Comparison of ENCODE assay signal across 9 cellular contexts in genomic region chr17:18158022-18158600, GRCh38. TPM values are rescaled to one million over a fixed set of nuclear protein-coding genes. Genes with fewer than 3 reads are reported as not detected.
A peak's percentile ranks its signal among the peaks of the same experiment; 100 is the strongest.
DNase-seq lines count a peak whose midpoint lies in the region; ATAC-seq and TF ChIP-seq lines count a peak whose summit lies in the region.
"Had no signal": no experiment of that assay in that cellular context is flagged by ENCODE, and none has a peak within 500 bp of the region (broad histone marks: within the 10 kb centered on the region; RNA-seq: fewer than 3 reads in every experiment).

No MANE protein-coding gene starts in this region.

- POLR2A ChIA-PET in naive thymus-derived CD8-positive, alpha-beta T cell (lab: Charles Lee), result interaction anchor here (0.7 to 1.3 kb wide), 3 partner anchors 18 to 60 kb away, joined by 3 to 20 read pairs (median 3); partner anchors contain the start of gene ALKBH5

- intact Hi-C loops in Calu3 (cut with micrococcal nuclease; ENCODE audit: unreplicated experiment), result no loop called here

- no peaks in the 10 kb centered on the region for H3K36me3 ChIP-seq in H7 (replicated peaks; ENCODE audit: control insufficient read depth, insufficient read depth, low read length)
- H3K36me3 ChIP-seq: SJSA1 had no signal

- no peaks in the 10 kb centered on the region; the same call in 1 of the 2 replicates for H3K27me3 ChIP-seq in H7 (ENCODE audit: control insufficient read depth, insufficient read depth, low read length)
- H3K27me3 ChIP-seq: SJSA1 had no signal

- CTCF ChIA-PET in Calu3 (lab: Charles Lee), result interaction anchor here (1.0 kb wide), 1 partner anchor 25 kb away, joined by 3 read pairs; no protein-coding TSS in a partner anchor

- no peaks in the 10 kb centered on the region for H3K4me1 Mint-ChIP-seq in Calu3 (ENCODE audit: low read depth, unreplicated experiment)
- peaks cover 19% of the 10 kb centered on the region for H3K4me1 Mint-ChIP-seq in activated T-cell treated with anti-CD3 and anti-CD28 coated beads, Interleukin-2, amount 50 U/mL, for 4 hours (ENCODE audit: low read depth)
- H3K4me1 Mint-ChIP-seq in naive thymus-derived CD8-positive, alpha-beta T cell, result peaks cover 13 to 31% (median 20%) of the 10 kb centered on the region in 4 donors
- H3K4me1 Mint-ChIP-seq in stimulated activated effector memory CD8-positive, alpha-beta T cell treated with anti-CD3 and anti-CD28 coated beads, Interleukin-12 subunit alpha, Interleukin-12 subunit beta, amount 100 ng/mL, for 72 hours, result peaks cover 48% of the 10 kb centered on the region

- H3K4me3 Mint-ChIP-seq in Calu3 (ENCODE audit: low read depth, unreplicated experiment), result peak overlapping the region; percentile 69
- H3K4me3 Mint-ChIP-seq in activated T-cell treated with anti-CD3 and anti-CD28 coated beads, Interleukin-2, amount 50 U/mL, for 4 hours, result peak overlapping the region; percentile 77
- H3K4me3 Mint-ChIP-seq in naive thymus-derived CD8-positive, alpha-beta T cell, result peak overlapping the region; percentile 78 to 92 (median 86)
- H3K4me3 Mint-ChIP-seq in stimulated activated effector memory CD8-positive, alpha-beta T cell treated with anti-CD3 and anti-CD28 coated beads, Interleukin-12 subunit alpha, Interleukin-12 subunit beta, amount 100 ng/mL, for 72 hours, result peak overlapping the region; percentile 73

- peak overlapping the region; percentile 62 for H3K4me3 ChIP-seq in H7 (ENCODE audit: insufficient read depth, low read depth, low read length)
- H3K4me3 ChIP-seq: SJSA1 had no signal

- no peak for TF ChIP-seq CTCF in Calu3 (IDR thresholded peaks at IDR 0.05; ENCODE audit: unreplicated experiment)

- peaks cover 14% of the 10 kb centered on the region for H3K27me3 Mint-ChIP-seq in Calu3 (ENCODE audit: unreplicated experiment)
- no peaks in the 10 kb centered on the region for H3K27me3 Mint-ChIP-seq in activated T-cell treated with anti-CD3 and anti-CD28 coated beads, Interleukin-2, amount 50 U/mL, for 4 hours (ENCODE audit: low read depth)
- peaks cover 0 to 3% (median 0%) of the 10 kb centered on the region in 5 donors for H3K27me3 Mint-ChIP-seq in naive thymus-derived CD8-positive, alpha-beta T cell

- peak; percentile 93 for DNase-seq in Calu3
- DNase-seq in H7, result peak; percentile 98
- DNase-seq in NOMO-1 (lab: John Stamatoyannopoulos, UW; ENCODE audit: unreplicated experiment in 2 of 2), result peak; percentile 76 to 77
- DNase-seq in activated T-cell treated with anti-CD3 and anti-CD28 coated beads, Interleukin-2, amount 50 U/mL, for 4 hours, result peak; percentile 95
- DNase-seq in fibroblast of gingiva (ENCODE audit: low read depth), result peak; percentile 84
- DNase-seq in naive thymus-derived CD8-positive, alpha-beta T cell, result peak; percentile 87 to 97 (median 92)
- DNase-seq in stimulated activated effector memory CD8-positive, alpha-beta T cell treated with anti-CD3 and anti-CD28 coated beads, Interleukin-12 subunit alpha, Interleukin-12 subunit beta, amount 100 ng/mL, for 72 hours (ENCODE audit: low spot score in 2 of 2), result peak; percentile 90 to 98
- no peak for DNase-seq in NCI-H1694 (lab: John Stamatoyannopoulos, UW)

- no peaks in the 10 kb centered on the region for H3K9me3 Mint-ChIP-seq in Calu3 (ENCODE audit: low read depth, unreplicated experiment)
- H3K9me3 Mint-ChIP-seq in activated T-cell treated with anti-CD3 and anti-CD28 coated beads, Interleukin-2, amount 50 U/mL, for 4 hours, result no peaks in the 10 kb centered on the region
- no peaks in the 10 kb centered on the region for H3K9me3 Mint-ChIP-seq in naive thymus-derived CD8-positive, alpha-beta T cell
- no peaks in the 10 kb centered on the region for H3K9me3 Mint-ChIP-seq in stimulated activated effector memory CD8-positive, alpha-beta T cell treated with anti-CD3 and anti-CD28 coated beads, Interleukin-12 subunit alpha, Interleukin-12 subunit beta, amount 100 ng/mL, for 72 hours

- peak; percentile 74 to 77 for ATAC-seq in activated T-cell treated with anti-CD3 and anti-CD28 coated beads, Interleukin-2, amount 50 U/mL, for 4 hours
- peak; percentile 79 to 91 for ATAC-seq in naive thymus-derived CD8-positive, alpha-beta T cell
- ATAC-seq in stimulated activated effector memory CD8-positive, alpha-beta T cell treated with anti-CD3 and anti-CD28 coated beads, Interleukin-12 subunit alpha, Interleukin-12 subunit beta, amount 100 ng/mL, for 72 hours, result peak; percentile 77

- BruUV-seq in Calu3 (replicated peaks; lab: Mats Ljungman, UMichigan), result no TSS peak

- peak overlapping the region; percentile 17 for H3K27ac Mint-ChIP-seq in Calu3 (ENCODE audit: unreplicated experiment)
- peak overlapping the region; percentile 80 to 96 (median 92) for H3K27ac Mint-ChIP-seq in naive thymus-derived CD8-positive, alpha-beta T cell
- peak overlapping the region; percentile 92 for H3K27ac Mint-ChIP-seq in stimulated activated effector memory CD8-positive, alpha-beta T cell treated with anti-CD3 and anti-CD28 coated beads, Interleukin-12 subunit alpha, Interleukin-12 subunit beta, amount 100 ng/mL, for 72 hours

- H3K36me3 Mint-ChIP-seq in Calu3 (ENCODE audit: insufficient read depth, unreplicated experiment), result peaks cover 19% of the 10 kb centered on the region
- H3K36me3 Mint-ChIP-seq in activated T-cell treated with anti-CD3 and anti-CD28 coated beads, Interleukin-2, amount 50 U/mL, for 4 hours (ENCODE audit: insufficient read depth), result no peaks in the 10 kb centered on the region
- no peaks in the 10 kb centered on the region for H3K36me3 Mint-ChIP-seq in naive thymus-derived CD8-positive, alpha-beta T cell
- peaks cover 7% of the 10 kb centered on the region for H3K36me3 Mint-ChIP-seq in stimulated activated effector memory CD8-positive, alpha-beta T cell treated with anti-CD3 and anti-CD28 coated beads, Interleukin-12 subunit alpha, Interleukin-12 subunit beta, amount 100 ng/mL, for 72 hours

RNA-seq across cellular contexts. Expression of gene ALKBH5, which starts 25.5 kb away (rescaled TPM):
- 51.7 and 54.9 TPM in 2 replicates for total RNA-seq in Calu3 (2022)
- 101 and 103 TPM in 2 replicates for total RNA-seq in H7 (2014; rRNA removed; shearing (Covaris generic))
- 100 to 1,000 TPM; 112 to 120 (median 114) TPM for total RNA-seq in activated T-cell treated with anti-CD3 and anti-CD28 coated beads, Interleukin-2, amount 50 U/mL, for 4 hours
- total RNA-seq in naive thymus-derived CD8-positive, alpha-beta T cell, result 100 to 1,000 TPM; 109 to 120 TPM
- 100 to 1,000 TPM; 125 to 148 (median 129) TPM for polyA plus RNA-seq in naive thymus-derived CD8-positive, alpha-beta T cell

RNA-seq across cellular contexts. Expression of gene MYO15A, which starts 49.6 kb away (rescaled TPM):
- total RNA-seq in Calu3 (2022), result 0.38 and 0.76 TPM in 2 replicates
- 0.52 and 1.4 TPM in 2 replicates for total RNA-seq in H7 (2014; rRNA removed; shearing (Covaris generic))
- under 1 TPM; 0.11 to 0.24 (median 0.23) TPM for total RNA-seq in activated T-cell treated with anti-CD3 and anti-CD28 coated beads, Interleukin-2, amount 50 U/mL, for 4 hours
- total RNA-seq in naive thymus-derived CD8-positive, alpha-beta T cell, result 1 to 10 TPM; 1.5 to 2.0 TPM
- under 1 TPM; 0.13 to 0.46 (median 0.16) TPM for polyA plus RNA-seq in naive thymus-derived CD8-positive, alpha-beta T cell
- total RNA-seq: SJSA1 had no signal

Comparison
In these comparisons a context has a peak if more than half of its experiments do, and no peak if none do; other contexts are left out.
1. H3K27ac Mint-ChIP-seq: peak in every context shown above with its lines; median percentile 92 in stimulated activated effector memory CD8-positive, alpha-beta T cell treated with anti-CD3 and anti-CD28 coated beads, Interleukin-12 subunit alpha, Interleukin-12 subunit beta, amount 100 ng/mL, for 72 hours; 92 in naive thymus-derived CD8-positive, alpha-beta T cell; 17 in Calu3.